In the genomic region with DNA sequence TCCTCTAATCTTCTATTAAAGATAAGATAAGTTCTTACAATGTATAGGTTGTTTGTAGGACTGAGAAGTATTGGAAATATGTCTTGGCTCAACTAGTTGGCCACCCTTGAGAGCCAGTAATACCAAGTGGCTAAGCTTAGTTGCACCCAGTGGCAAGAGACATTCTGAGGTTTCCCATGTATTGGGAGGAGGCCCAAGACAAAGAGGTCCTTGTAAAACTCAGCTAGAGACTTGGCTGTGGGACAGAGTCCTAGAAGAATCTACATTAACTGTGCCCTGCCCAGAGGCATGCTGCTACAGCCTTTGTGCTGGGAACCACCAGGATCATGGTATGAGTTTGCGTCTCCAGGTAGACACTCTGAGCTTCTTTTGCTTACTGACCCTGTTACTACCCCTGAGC, we compare ENCODE assay signal across 26 cellular contexts. TPM values are rescaled to one million over a fixed set of nuclear protein-coding genes. Genes with fewer than 3 reads are reported as not detected.
A peak's percentile ranks its signal among the peaks of the same experiment; 100 is the strongest.
DNase-seq lines count a peak whose midpoint lies in the region; ATAC-seq and TF ChIP-seq lines count a peak whose summit lies in the region.
"Had no signal": no experiment of that assay in that cellular context is flagged by ENCODE, and none has a peak within 500 bp of the region (broad histone marks: within the 10 kb centered on the region; RNA-seq: fewer than 3 reads in every experiment).

No MANE protein-coding gene starts in this region.

- no peaks in the 10 kb centered on the region for H3K9me3 Mint-ChIP-seq in Calu3 (ENCODE audit: low read depth, unreplicated experiment)

- peak; percentile 43 for DNase-seq in Calu3
- DNase-seq in amygdala (lab: John Stamatoyannopoulos, UW): peak in 30 of 56 donors; percentile 10 to 77 (median 24)
- peak; percentile 55 for DNase-seq in islet precursor cell
- peak; percentile 55 for DNase-seq in prostate gland (ENCODE audit: low spot score)
- no peak for DNase-seq in activated CD4-positive, alpha-beta T cell treated with anti-CD3 and anti-CD28 coated beads, Interleukin-2, amount 50 U/mL, for 1 hour
- DNase-seq in upper lobe of left lung: no peak
- no peak for DNase-seq in BE2C
- DNase-seq: ACHN; activated CD8-positive, alpha-beta memory T cell treated with anti-CD3 and anti-CD28 coated beads, Interleukin-2, amount 50 U/mL, for 48 hours; activated effector memory CD4-positive, alpha-beta T cell treated with anti-CD3 and anti-CD28 coated beads, Interleukin-2, amount 50 U/mL, for 16 hours; DMS 273 treated with DMSO at 0.1 percent for 48 hours; foreskin keratinocyte; H7; MV-4-11; NCI-H1930; NCI-H345; retina; stimulated activated CD4-positive, alpha-beta T cell treated with anti-CD3 and anti-CD28 coated beads, Interleukin-15, amount 100 ng/mL, for 24 hours; T-helper 17 cell had no signal

- 40% methylated on average over 1 of the region's 1 CpG for WGBS in prostate gland
- WGBS in upper lobe of left lung, 2 donors: 100% methylated on average over 1 of the region's 1 CpG

- H3K4me3 Mint-ChIP-seq in Calu3 (ENCODE audit: low read depth, unreplicated experiment): no peak overlapping the region
- H3K4me3 Mint-ChIP-seq: CD14-positive monocyte, T-helper 17 cell had no signal

- no peaks in the 10 kb centered on the region for H3K9me3 ChIP-seq in prostate gland
- H3K9me3 ChIP-seq in upper lobe of left lung: no peaks in the 10 kb centered on the region
- no peaks in the 10 kb centered on the region for H3K9me3 ChIP-seq in BE2C
- H3K9me3 ChIP-seq: SJSA1 had no signal

- peaks cover 4% of the 10 kb centered on the region for H3K36me3 Mint-ChIP-seq in Calu3 (ENCODE audit: insufficient read depth, unreplicated experiment)
- H3K36me3 Mint-ChIP-seq: CD14-positive monocyte had no signal

- ATAC-seq in GM19455 (IDR thresholded peaks at IDR 0.05; ENCODE audit: unreplicated experiment) (no peak), upper lobe of left lung (ENCODE audit: low FRiP score in 2 of 2) (no peak)
- ATAC-seq: foreskin keratinocyte, K562, T-helper 17 cell had no signal

- no peak for TF ChIP-seq EP300 in upper lobe of left lung (IDR thresholded peaks at IDR 0.05)

- no peak for TF ChIP-seq CTCF in Calu3 (IDR thresholded peaks at IDR 0.05; ENCODE audit: unreplicated experiment)
- TF ChIP-seq CTCF in prostate gland (IDR thresholded peaks at IDR 0.05): no peak
- TF ChIP-seq CTCF in upper lobe of left lung (IDR thresholded peaks at IDR 0.05): no peak
- no peak for TF ChIP-seq CTCF in BE2C (IDR thresholded peaks at IDR 0.05; ENCODE audit: low read depth, low read length)

- H3K36me3 ChIP-seq in prostate gland (no peaks in the 10 kb centered on the region), upper lobe of left lung (no peaks in the 10 kb centered on the region), BE2C (no peaks in the 10 kb centered on the region)
- H3K36me3 ChIP-seq: cardiac muscle cell, SJSA1 had no signal

- H3K27ac Mint-ChIP-seq in Calu3 (ENCODE audit: unreplicated experiment): no peak overlapping the region
- H3K27ac Mint-ChIP-seq: CD14-positive monocyte, T-helper 17 cell had no signal

- no peak overlapping the region for H3K4me3 ChIP-seq in prostate gland
- no peak overlapping the region for H3K4me3 ChIP-seq in upper lobe of left lung
- no peak overlapping the region for H3K4me3 ChIP-seq in BE2C (ENCODE audit: low read depth, low read length)
- H3K4me3 ChIP-seq: cardiac muscle cell, K562, SJSA1 had no signal

- H3K27me3 ChIP-seq in prostate gland (replicated peaks; ENCODE audit: insufficient read depth) (no peaks in the 10 kb centered on the region), upper lobe of left lung (no peaks in the 10 kb centered on the region), BE2C (no peaks in the 10 kb centered on the region)
- H3K27me3 ChIP-seq: cardiac muscle cell, foreskin keratinocyte, SJSA1 had no signal

- CTCF ChIA-PET in Calu3 (lab: Charles Lee): interaction anchor here (0.7 kb wide), 2 partner anchors 50 to 67 kb away, joined by 3 to 4 read pairs; no protein-coding TSS in a partner anchor

- TF ChIP-seq POLR2A in prostate gland (IDR thresholded peaks at IDR 0.05) (no peak), upper lobe of left lung (IDR thresholded peaks at IDR 0.05) (no peak)

- H3K4me1 ChIP-seq in prostate gland (replicated peaks) (no peaks in the 10 kb centered on the region), upper lobe of left lung (no peaks in the 10 kb centered on the region), BE2C (no peaks in the 10 kb centered on the region)
- H3K4me1 ChIP-seq: foreskin keratinocyte, SJSA1 had no signal

- H3K4me1 Mint-ChIP-seq in Calu3 (ENCODE audit: low read depth, unreplicated experiment): peaks cover 13% of the 10 kb centered on the region
- H3K4me1 Mint-ChIP-seq: T-helper 17 cell had no signal

- H3K27me3 Mint-ChIP-seq in Calu3 (ENCODE audit: unreplicated experiment): no peaks in the 10 kb centered on the region

- H3K27ac ChIP-seq in prostate gland (no peak overlapping the region), upper lobe of left lung (no peak overlapping the region)
- H3K27ac ChIP-seq: cardiac muscle cell, epithelial cell of prostate, foreskin keratinocyte, SJSA1 had no signal

- BruUV-seq in Calu3 (replicated peaks; lab: Mats Ljungman, UMichigan): no TSS peak

- intact Hi-C loops in Calu3 (cut with micrococcal nuclease; ENCODE audit: unreplicated experiment): no loop called here
- intact Hi-C loops in prostate gland (cut with DNase I): no loop called here

RNA-seq across cellular contexts. Expression of gene SLC4A4, which starts 41.9 kb away (rescaled TPM):
- total RNA-seq in Calu3 (2022) (14.6 TPM in 2 replicates), prostate gland (10 to 100 TPM; 48.3 to 89.2 TPM), upper lobe of left lung (10 to 100 TPM in 5 of 6 donors, 1 to 10 TPM in 1; 9.2 to 31.4 (median 21.1) TPM)
- polyA plus RNA-seq in BE2C (2012; ENCODE audit: insufficient read depth, insufficient read length, low read depth): not detected
- total RNA-seq: dermis microvascular lymphatic vessel endothelial cell had no signal
- polyA plus RNA-seq: CD14-positive monocyte had no signal

Comparison
In these comparisons a context has a peak if more than half of its experiments do, and no peak if none do; other contexts are left out.
1. DNase-seq: peak in Calu3 (single experiment), amygdala (30 of 56), islet precursor cell (single experiment) and prostate gland (single experiment); none in activated CD4-positive, alpha-beta T cell treated with anti-CD3 and anti-CD28 coated beads, Interleukin-2, amount 50 U/mL, for 1 hour (single experiment), upper lobe of left lung (0 of 2) and BE2C (single experiment).